ENCODE assay signal across 16 cellular contexts in the genomic region with DNA sequence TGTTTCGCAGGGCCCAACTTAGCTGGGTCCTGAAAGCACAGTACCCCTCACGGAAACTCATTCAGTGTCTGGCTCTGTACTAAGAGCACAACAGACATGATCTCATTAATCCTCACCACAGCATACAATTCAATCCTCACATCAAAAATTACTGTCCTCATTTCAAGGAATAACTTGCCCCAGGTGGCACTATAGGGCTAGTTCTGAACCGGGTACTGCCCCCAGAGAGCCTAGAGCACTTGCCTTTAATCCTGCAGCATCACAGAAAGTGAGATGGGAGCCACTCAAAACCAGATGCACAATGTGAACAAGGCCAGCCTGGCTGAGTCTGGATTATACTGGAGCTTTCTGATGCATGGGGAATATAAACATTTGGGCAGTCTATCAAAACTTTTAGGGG.
DNase-seq lines count a peak whose midpoint lies in the region; FAIRE-seq and TF ChIP-seq lines count a peak whose summit lies in the region.
"Had no signal": no experiment of that assay in that cellular context is flagged by ENCODE, and none has a peak within 500 bp of the region (broad histone marks: within the 10 kb centered on the region; RNA-seq: fewer than 3 reads in every experiment).

No MANE protein-coding gene starts in this region.

- H3K79me1 ChIP-seq in H1 (ENCODE audit: low read depth, low read length): peaks cover 4% of the 10 kb centered on the region

- no peak overlapping the region for H3K4ac ChIP-seq in H1 (replicated peaks; ENCODE audit: insufficient read length, low read depth, low read length)

- H3K36me3 ChIP-seq in A673 (ENCODE audit: insufficient read depth, low read length, poor library complexity, severe bottlenecking): no peaks in the 10 kb centered on the region
- peaks cover 0 to 6% (median 3%) of the 10 kb centered on the region in 4 experiments; a peak in 3 of 8 replicates for H3K36me3 ChIP-seq in H1 (ENCODE audit: control insufficient read depth in 2 of 4, insufficient read depth in 4 of 4, low read length in 3 of 4)
- no peaks in the 10 kb centered on the region for H3K36me3 ChIP-seq in kidney (ENCODE audit: control insufficient read depth in 1 of 2, insufficient read depth in 2 of 2, low read length in 2 of 2)
- no peaks in the 10 kb centered on the region for H3K36me3 ChIP-seq in smooth muscle cell (ENCODE audit: low read depth)
- H3K36me3 ChIP-seq in ascending aorta: no peaks in the 10 kb centered on the region
- H3K36me3 ChIP-seq: right atrium auricular region had no signal

- TF ChIP-seq RAD21 in H1 (IDR thresholded peaks at IDR 0.05 in 1 of 2, conservative IDR thresholded peaks at IDR 0.05 in 1 of 2; ENCODE audit: low read depth in 2 of 2, low read length in 2 of 2): peak; percentile 17 to 37; a peak in 3 of 4 replicates

- intact Hi-C loops in A673 (cut with micrococcal nuclease; ENCODE audit: unreplicated experiment) (no loop called here), kidney (cut with DNase I) (no loop called here), ascending aorta (cut with DNase I) (no loop called here)

- TF ChIP-seq POLR2A in H1 (IDR thresholded peaks at IDR 0.05; ENCODE audit: control extremely low read depth in 1 of 2, low read depth in 2 of 2, low read length in 2 of 2): no peak

- peaks cover 0 to 22% of the 10 kb centered on the region in 2 experiments; a peak in 1 of 4 replicates for H3K79me2 ChIP-seq in H1 (ENCODE audit: control insufficient read depth in 1 of 2, insufficient read depth in 2 of 2, low read length in 2 of 2)
- peaks cover 62% of the 10 kb centered on the region for H3K79me2 ChIP-seq in smooth muscle cell (ENCODE audit: low read depth)

- no peak overlapping the region for H2BK20ac ChIP-seq in H1 (ENCODE audit: low read length)

- no TSS peak for BruUV-seq in A673 (replicated peaks; lab: Mats Ljungman, UMichigan)

- H3K4me3 ChIP-seq in A673 (ENCODE audit: low read depth, low read length, poor library complexity, severe bottlenecking): no peak overlapping the region
- H3K4me3 ChIP-seq in H1 (ENCODE audit: extremely low read depth in 1 of 4, insufficient read depth in 2 of 4, low read depth in 3 of 4, low read length in 4 of 4): no peak overlapping the region
- no peak overlapping the region for H3K4me3 ChIP-seq in kidney (ENCODE audit: low read length in 2 of 2)
- H3K4me3 ChIP-seq in smooth muscle cell: no peak overlapping the region
- H3K4me3 ChIP-seq in ascending aorta: no peak overlapping the region
- H3K4me3 ChIP-seq: right atrium auricular region had no signal

- H2BK15ac ChIP-seq in H1 (ENCODE audit: low read length): no peak overlapping the region

- H3K56ac ChIP-seq in H1 (replicated peaks; ENCODE audit: insufficient read length, low read depth, low read length): no peak overlapping the region

- H3K27ac ChIP-seq in A673 (ENCODE audit: low read depth, low read length, poor library complexity, severe bottlenecking) (no peak overlapping the region), H1 (ENCODE audit: low read depth, low read length) (no peak overlapping the region), kidney (ENCODE audit: low read depth in 2 of 2, low read length in 2 of 2) (no peak overlapping the region), smooth muscle cell (ENCODE audit: low read depth) (no peak overlapping the region), ascending aorta (no peak overlapping the region)
- H3K27ac ChIP-seq: right atrium auricular region, RWPE1 had no signal

- no peak overlapping the region for H2AFZ ChIP-seq in H1 (ENCODE audit: low read length)
- no peak overlapping the region for H2AFZ ChIP-seq in smooth muscle cell (ENCODE audit: low read depth)

- H3K9ac ChIP-seq in H1 (replicated peaks in 1 of 4; ENCODE audit: extremely low read depth in 1 of 4, low read depth in 3 of 4, low read length in 3 of 4): no peak overlapping the region; a peak in 1 of 7 replicates
- no peak overlapping the region for H3K9ac ChIP-seq in kidney (ENCODE audit: low read length in 2 of 2)
- H3K9ac ChIP-seq in smooth muscle cell (ENCODE audit: low read depth): no peak overlapping the region

- no peak overlapping the region for H2BK120ac ChIP-seq in H1 (replicated peaks; ENCODE audit: low read depth, low read length)

- H3K4me2 ChIP-seq in H1 (ENCODE audit: insufficient read depth in 1 of 2, low read depth in 2 of 2, low read length in 2 of 2) (no peak overlapping the region), smooth muscle cell (no peak overlapping the region)

- FAIRE-seq in H1 (lab: Jason Lieb, UNC): no peak
- no peak for FAIRE-seq in kidney (lab: Jason Lieb, UNC)
- FAIRE-seq: urothelium cell line had no signal

- DNase-seq in A673 (ENCODE audit: low spot score) (no peak), NCI-H524 treated with DMSO at 0.1 percent for 48 hours (lab: John Stamatoyannopoulos, UW) (peak; percentile 30), H1 (ENCODE audit: low read depth in 1 of 2, low spot score in 2 of 2) (no peak), putamen (ENCODE audit: low spot score) (no peak), kidney (no peak), smooth muscle cell (lab: John Stamatoyannopoulos, UW; ENCODE audit: unreplicated experiment) (no peak), ascending aorta (ENCODE audit: low spot score in 2 of 2) (no peak)
- DNase-seq: glutamatergic neuron; kidney glomerular epithelial cell; MV-4-11; naive thymus-derived CD8-positive, alpha-beta T cell; NCI-H345 had no signal

- WGBS in H1 (ENCODE audit: extremely low coverage in 1 of 2, insufficient coverage in 1 of 2, insufficient read length in 1 of 2, insufficient replicate concordance in 2 of 2, low coverage in 1 of 2, low lambda C conversion rate in 2 of 2, missing lambda C conversion rate in 1 of 2), 2 experiments: 90% methylated on average over 3 of the region's 3 CpGs; no CpG with 5 or more reads in 1 of the 2 experiments
- 86% methylated on average over 3 of the region's 3 CpGs for WGBS in smooth muscle cell (ENCODE audit: low lambda C conversion rate)

- H4K20me1 ChIP-seq in H1 (replicated peaks in 1 of 2; ENCODE audit: control insufficient read depth in 1 of 2, insufficient read depth in 2 of 2, low read length in 2 of 2) (peaks cover 0 to 4% of the 10 kb centered on the region in 2 experiments), smooth muscle cell (ENCODE audit: low read depth) (peaks cover 26% of the 10 kb centered on the region)

- no peak overlapping the region for H2BK5ac ChIP-seq in H1 (ENCODE audit: low read depth, low read length)

- no peak overlapping the region for H4K91ac ChIP-seq in H1 (replicated peaks; ENCODE audit: insufficient read length, low read length)

- H4K5ac ChIP-seq in H1 (ENCODE audit: insufficient read length, low read depth, low read length): no peak overlapping the region

- TF ChIP-seq CTCF in A673 (conservative IDR thresholded peaks at IDR 0.05; ENCODE audit: low read depth, low read length) (0 out of 2 replicates have a peak, but pooled peaks have one; percentile 10), GM12872 (IDR thresholded peaks at IDR 0.05; ENCODE audit: insufficient read depth, low read depth, low read length) (peak; percentile 13; the same call in 1 of the 3 replicates), H1 (IDR thresholded peaks at IDR 0.05; ENCODE audit: control extremely low read depth in 1 of 3, insufficient read depth in 1 of 3, low read depth in 1 of 3, low read length in 3 of 3) (no peak), kidney (IDR thresholded peaks at IDR 0.05; ENCODE audit: borderline replicate concordance, extremely low read depth, insufficient read depth) (no peak), smooth muscle cell (IDR thresholded peaks at IDR 0.05; ENCODE audit: borderline replicate concordance, insufficient read depth, poor library complexity, severe bottlenecking) (no peak), ascending aorta (IDR thresholded peaks at IDR 0.05) (no peak)

- H2AK5ac ChIP-seq in H1 (ENCODE audit: low read depth, low read length): no peak overlapping the region

- no peak overlapping the region for H3K14ac ChIP-seq in H1 (ENCODE audit: insufficient read length)

- POLR2A ChIA-PET in A673 (lab: Charles Lee; ENCODE audit: low non-redundant PET): no interaction called here
- POLR2A ChIA-PET in H1 (lab: Charles Lee; ENCODE audit: partially characterized antibody): no interaction called here

- no peak overlapping the region for H2BK12ac ChIP-seq in H1 (ENCODE audit: low read depth, low read length)

- CTCF ChIA-PET in A673 (lab: Charles Lee): no interaction called here
- CTCF ChIA-PET in H1 (lab: Charles Lee; ENCODE audit: partially characterized antibody): interaction anchor here (0.7 to 1.4 kb wide), 4 partner anchors 8 to 296 kb away, joined by 3 to 4 read pairs (median 3); no protein-coding TSS in a partner anchor

- no peaks in the 10 kb centered on the region for H3K27me3 ChIP-seq in A673 (replicated peaks; ENCODE audit: insufficient read depth, low read depth, low read length, poor library complexity)
- no peaks in the 10 kb centered on the region for H3K27me3 ChIP-seq in H1 (replicated peaks in 1 of 4; ENCODE audit: control insufficient read depth in 3 of 4, extremely low read depth in 1 of 4, insufficient read depth in 3 of 4, low read length in 3 of 4)
- no peaks in the 10 kb centered on the region for H3K27me3 ChIP-seq in smooth muscle cell (ENCODE audit: low read depth)
- H3K27me3 ChIP-seq in ascending aorta: no peaks in the 10 kb centered on the region
- H3K27me3 ChIP-seq: right atrium auricular region had no signal

- H3K23me2 ChIP-seq in H1 (ENCODE audit: low read depth, low read length): no peaks in the 10 kb centered on the region; the same call in 1 of the 2 replicates

- H3K9me3 ChIP-seq in A673 (ENCODE audit: low read depth, low read length, poor library complexity, severe bottlenecking): no peaks in the 10 kb centered on the region
- H3K9me3 ChIP-seq in H1 (ENCODE audit: insufficient read depth in 2 of 2, low read depth in 1 of 2, low read length in 1 of 2): no peaks in the 10 kb centered on the region
- no peaks in the 10 kb centered on the region for H3K9me3 ChIP-seq in kidney (ENCODE audit: control insufficient read depth in 1 of 2, low read length in 2 of 2)
- H3K9me3 ChIP-seq in smooth muscle cell (replicated peaks; ENCODE audit: low read depth): no peaks in the 10 kb centered on the region
- H3K9me3 ChIP-seq in ascending aorta: no peaks in the 10 kb centered on the region
- H3K9me3 ChIP-seq: right atrium auricular region had no signal

- no peak overlapping the region for H3K18ac ChIP-seq in H1 (ENCODE audit: extremely low read depth, low read length)

- H3K4me1 ChIP-seq in A673 (ENCODE audit: insufficient read depth, low read length, poor library complexity, severe bottlenecking): no peaks in the 10 kb centered on the region
- H3K4me1 ChIP-seq in H1 (replicated peaks in 1 of 4; ENCODE audit: control insufficient read depth in 3 of 4, insufficient read depth in 4 of 4, low read length in 3 of 4): no peaks in the 10 kb centered on the region
- peaks cover 2 to 6% of the 10 kb centered on the region in 2 donors for H3K4me1 ChIP-seq in kidney (ENCODE audit: control insufficient read depth in 1 of 2, insufficient read depth in 1 of 2, low read depth in 1 of 2, low read length in 2 of 2)
- no peaks in the 10 kb centered on the region for H3K4me1 ChIP-seq in smooth muscle cell (ENCODE audit: low read depth)
- no peaks in the 10 kb centered on the region for H3K4me1 ChIP-seq in ascending aorta
- H3K4me1 ChIP-seq: right atrium auricular region had no signal

- no peak overlapping the region for H3K23ac ChIP-seq in H1 (ENCODE audit: insufficient read length)

- H3F3A ChIP-seq in smooth muscle cell (ENCODE audit: low read depth): no peaks in the 10 kb centered on the region

- TF ChIP-seq EP300 in H1 (IDR thresholded peaks at IDR 0.05; ENCODE audit: borderline replicate concordance in 1 of 2, low read depth in 2 of 2, low read length in 2 of 2): no peak

- H4K8ac ChIP-seq in H1 (ENCODE audit: extremely low read depth, insufficient read depth, low read length): no peak overlapping the region

Comparison
In these comparisons a context has a peak if more than half of its experiments do, and no peak if none do; other contexts are left out.
1. CTCF ChIP-seq: peak in A673 (single experiment) and GM12872 (single experiment); none in H1 (0 of 3), kidney (single experiment), smooth muscle cell (single experiment) and ascending aorta (0 of 3).